Comparison of ENCODE assay signal across 1 cellular context in genomic region chr2:5959836-5960820, GRCh38.
TF ChIP-seq lines count a peak whose summit lies in the region.

No MANE protein-coding gene starts in this region.

TF ChIP-seq in H1, 55 proteins besides CTCF, POLR2A, EP300 and RAD21 (continued from another document):
- TF ChIP-seq CHD7 (IDR thresholded peaks at IDR 0.05; ENCODE audit: insufficient replicate concordance, low read length): no peak
- no peak for TF ChIP-seq CTBP2 (IDR thresholded peaks at IDR 0.05; ENCODE audit: borderline replicate concordance, insufficient read depth, insufficient read length, low read length)
- no peak for TF ChIP-seq KDM1A (IDR thresholded peaks at IDR 0.05; ENCODE audit: borderline replicate concordance, low read length)
- TF ChIP-seq POLR2AphosphoS5 (IDR thresholded peaks at IDR 0.05; ENCODE audit: low read depth, low read length): no peak
- no peak for TF ChIP-seq SIRT6 (IDR thresholded peaks at IDR 0.05; ENCODE audit: low read length)
- no peak for TF ChIP-seq TAF1 (IDR thresholded peaks at IDR 0.05; ENCODE audit: low read depth, low read length)
- TF ChIP-seq CREB1 (IDR thresholded peaks at IDR 0.05): no peak
- no peak for TF ChIP-seq TCF12 (IDR thresholded peaks at IDR 0.05; ENCODE audit: low read depth, low read length)
